Comparison of ENCODE assay signal across 18 cellular contexts in the genomic region with DNA sequence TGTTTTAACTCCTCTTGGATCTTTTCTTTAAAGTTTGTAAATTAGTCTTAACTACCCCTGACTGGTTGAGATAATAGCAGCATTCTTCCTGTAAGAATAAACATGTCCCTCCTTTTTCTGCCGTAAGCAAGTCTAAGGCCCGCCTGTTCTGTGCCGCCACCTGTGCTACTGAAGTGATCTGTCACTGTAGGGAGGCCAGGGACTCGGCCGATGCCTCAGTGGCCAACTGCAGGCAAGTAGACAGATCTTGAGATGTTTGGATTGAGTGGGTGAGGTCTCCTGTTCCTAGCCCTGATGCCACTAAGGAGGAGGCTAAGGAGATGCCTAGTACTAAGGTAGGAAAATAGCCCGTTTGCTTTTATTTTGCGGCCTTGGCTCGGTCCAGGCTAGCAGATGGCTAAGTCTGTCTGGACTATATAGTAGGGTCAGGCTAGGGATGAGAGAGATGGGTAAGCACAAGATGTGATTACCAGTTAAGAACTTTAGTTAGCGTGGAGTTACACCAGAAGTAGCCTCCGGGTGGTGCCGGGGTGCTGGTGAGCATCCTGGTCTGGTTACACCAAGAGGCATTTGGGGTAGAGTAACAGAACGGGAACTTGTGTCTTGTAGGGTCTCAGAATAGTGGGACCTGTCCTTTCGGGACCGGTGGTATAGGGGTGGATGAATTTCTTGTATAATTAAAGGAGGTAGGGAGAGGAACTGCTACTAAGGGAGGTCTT.
"Had no signal": no experiment of that assay in that cellular context is flagged by ENCODE, and none has a peak within 500 bp of the region (broad histone marks: within the 10 kb centered on the region; RNA-seq: fewer than 3 reads in every experiment).

No MANE protein-coding gene starts in this region.

- H3K36me3 ChIP-seq: brain microvascular endothelial cell, cardiac muscle cell had no signal

- H3K4me2 ChIP-seq: KMS-11 had no signal

- H3K27ac ChIP-seq: brain microvascular endothelial cell, cardiac muscle cell, KMS-11 had no signal

- H3K4me3 Mint-ChIP-seq: activated CD8-positive, alpha-beta T cell treated with anti-CD3 and anti-CD28 coated beads for 36 hours; activated naive CD4-positive, alpha-beta T cell treated with anti-CD3 and anti-CD28 coated beads, Interleukin-2, amount 10 ng/mL, durations not matched to agents 7 days and 5 days; activated naive CD8-positive, alpha-beta T cell treated with anti-CD3 and anti-CD28 coated beads for 36 hours; activated T-cell treated with anti-CD3 and anti-CD28 coated beads, Interleukin-2, amount 50 U/mL, for 72 hours; T-helper 1 cell treated with Interleukin-12 subunit alpha and Interleukin-12 subunit beta and Interleukin-4 antibody, amounts not matched to agents 30 μg/mL and 1 μg/mL, for 36 hours had no signal

- H3K36me3 Mint-ChIP-seq: activated naive CD4-positive, alpha-beta T cell treated with anti-CD3 and anti-CD28 coated beads, Interleukin-2, amount 10 ng/mL, durations not matched to agents 7 days and 5 days had no signal

- DNase-seq: activated CD4-positive, alpha-beta T cell treated with anti-CD3 and anti-CD28 coated beads for 4 hours; activated CD8-positive, alpha-beta memory T cell treated with anti-CD3 and anti-CD28 coated beads, Interleukin-2, amount 50 U/mL, for 4 hours; activated CD8-positive, alpha-beta T cell treated with anti-CD3 and anti-CD28 coated beads for 36 hours; activated gamma-delta T cell treated with Interleukin-2 at 50 U/mL for 16 hours; activated naive CD4-positive, alpha-beta T cell treated with anti-CD3 and anti-CD28 coated beads, Interleukin-2, amount 10 ng/mL, durations not matched to agents 7 days and 5 days; activated naive CD8-positive, alpha-beta T cell treated with anti-CD3 and anti-CD28 coated beads for 36 hours; activated T-cell treated with anti-CD3 and anti-CD28 coated beads, Interleukin-2, amount 50 U/mL, for 72 hours; brain microvascular endothelial cell; NCI-H187 treated with DMSO at 0.1 percent for 48 hours; NCI-H2081 treated with DMSO at 0.1 percent for 48 hours; NCI-H446; NCI-H524; PC-3; SHP77 treated with DMSO at 0.1 percent for 48 hours had no signal

- H3K4me1 Mint-ChIP-seq: activated naive CD4-positive, alpha-beta T cell treated with anti-CD3 and anti-CD28 coated beads, Interleukin-2, amount 10 ng/mL, durations not matched to agents 7 days and 5 days; activated naive CD8-positive, alpha-beta T cell treated with anti-CD3 and anti-CD28 coated beads for 36 hours had no signal

- H3K9ac ChIP-seq: KMS-11 had no signal

- H3K27me3 Mint-ChIP-seq: activated CD8-positive, alpha-beta T cell treated with anti-CD3 and anti-CD28 coated beads for 36 hours; activated naive CD4-positive, alpha-beta T cell treated with anti-CD3 and anti-CD28 coated beads, Interleukin-2, amount 10 ng/mL, durations not matched to agents 7 days and 5 days; activated naive CD8-positive, alpha-beta T cell treated with anti-CD3 and anti-CD28 coated beads for 36 hours had no signal

- ATAC-seq: activated CD8-positive, alpha-beta T cell treated with anti-CD3 and anti-CD28 coated beads for 36 hours; activated T-cell treated with anti-CD3 and anti-CD28 coated beads, Interleukin-2, amount 50 U/mL, for 72 hours; PC-3 had no signal

- H3K27ac Mint-ChIP-seq: activated CD8-positive, alpha-beta T cell treated with anti-CD3 and anti-CD28 coated beads for 36 hours; activated naive CD4-positive, alpha-beta T cell treated with anti-CD3 and anti-CD28 coated beads, Interleukin-2, amount 10 ng/mL, durations not matched to agents 7 days and 5 days; activated naive CD8-positive, alpha-beta T cell treated with anti-CD3 and anti-CD28 coated beads for 36 hours; activated T-cell treated with anti-CD3 and anti-CD28 coated beads, Interleukin-2, amount 50 U/mL, for 72 hours; activated T-helper 2 cell treated with anti-CD3 and anti-CD28 coated beads, Interferon-gamma antibody, Interleukin-2, Interleukin-4, amounts not matched to agents 10 μg/mL and 5 μg/mL and 100 μg/mL, durations not matched to agents 14 hours and 24 hours and 36 hours; T-helper 1 cell treated with Interleukin-12 subunit alpha and Interleukin-12 subunit beta and Interleukin-4 antibody, amounts not matched to agents 30 μg/mL and 1 μg/mL, for 36 hours had no signal

- H3K4me3 ChIP-seq: cardiac muscle cell had no signal

- H3K27me3 ChIP-seq: brain microvascular endothelial cell, cardiac muscle cell had no signal
